In the genomic region with DNA sequence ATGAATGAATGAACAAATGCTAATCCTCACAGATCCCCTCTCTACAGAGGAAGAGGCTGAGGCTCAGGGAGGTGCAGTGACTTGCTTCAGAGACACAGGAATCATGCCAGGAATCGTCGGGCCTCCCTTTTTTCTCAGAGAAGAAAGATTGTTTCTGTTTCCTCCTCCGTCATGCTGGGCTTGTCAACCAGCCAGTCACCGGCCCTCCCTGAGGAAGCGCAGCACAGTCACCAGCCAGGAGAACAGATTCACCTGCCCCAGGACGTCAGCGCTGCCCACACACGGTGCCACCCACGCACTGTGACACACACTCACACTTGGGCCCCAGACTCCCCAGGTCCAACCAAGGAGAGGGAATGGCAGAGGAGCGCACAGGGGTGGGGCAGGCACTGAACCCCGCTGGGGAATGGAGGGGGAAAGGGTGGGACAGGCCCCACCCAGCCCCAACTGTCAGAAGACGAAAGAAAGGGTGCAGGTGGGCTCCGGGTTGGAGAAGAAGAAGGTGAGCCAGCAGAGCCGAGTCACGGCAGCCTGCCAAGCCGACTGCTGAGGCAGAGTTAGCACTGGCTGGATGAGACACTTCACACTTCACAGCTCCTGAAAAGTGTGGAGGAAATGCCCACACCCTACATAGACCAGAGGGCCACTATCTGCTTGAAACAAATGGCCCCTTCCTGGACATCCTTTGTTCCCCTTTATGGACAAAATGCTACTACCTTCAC, we compare ENCODE assay signal across 10 cellular contexts. TPM values are rescaled to one million over a fixed set of nuclear protein-coding genes. Genes with fewer than 3 reads are reported as not detected.
DNase-seq lines count a peak whose midpoint lies in the region; ATAC-seq and TF ChIP-seq lines count a peak whose summit lies in the region.
"Had no signal": no experiment of that assay in that cellular context is flagged by ENCODE, and none has a peak within 500 bp of the region (broad histone marks: within the 10 kb centered on the region; RNA-seq: fewer than 3 reads in every experiment).

No MANE protein-coding gene starts in this region.

- H3K27ac ChIP-seq in HCT116 (ENCODE audit: low read depth, low read length): no peak overlapping the region

- no peaks in the 10 kb centered on the region for H3K36me3 ChIP-seq in HCT116 (ENCODE audit: control insufficient read depth in 1 of 2, insufficient read depth in 2 of 2, low read length in 2 of 2)

- no peaks in the 10 kb centered on the region for H3K27me3 ChIP-seq in HCT116 (ENCODE audit: insufficient read depth, low read length)

- peaks cover 1 to 7% (median 3%) of the 10 kb centered on the region in 3 donors for H3K27me3 Mint-ChIP-seq in CD14-positive monocyte (ENCODE audit: low read depth in 3 of 3)

- ATAC-seq in HCT116 (peak; percentile 65), sciatic nerve (peak; percentile 51), HG03432 (IDR thresholded peaks at IDR 0.05; ENCODE audit: unreplicated experiment) (no peak)
- ATAC-seq: SK-N-SH treated with all-trans-retinoic acid at 6 μM for 48 hours had no signal

- BruUV-seq in HCT116 (replicated peaks; lab: Mats Ljungman, UMichigan): no TSS peak

- H3K9me2 ChIP-seq in HCT116 (ENCODE audit: insufficient read depth): no peaks in the 10 kb centered on the region

- POLR2A ChIA-PET in HCT116 (lab: Charles Lee): no interaction called here

- H4K20me1 ChIP-seq in HCT116 (ENCODE audit: insufficient read depth): no peaks in the 10 kb centered on the region

- H3K4me2 ChIP-seq in HCT116 (ENCODE audit: low read length): peak overlapping the region; percentile 53

- peaks cover under 1 to 9% (median 3%) of the 10 kb centered on the region in 7 donors for H3K9me3 Mint-ChIP-seq in CD14-positive monocyte

- peaks cover 0 to 2% of the 10 kb centered on the region in 2 donors for H3K36me3 Mint-ChIP-seq in CD14-positive monocyte
- H3K36me3 Mint-ChIP-seq: activated naive CD8-positive, alpha-beta T cell treated with anti-CD3 and anti-CD28 coated beads, Interleukin-2, amount 10 ng/mL, durations not matched to agents 7 days and 5 days had no signal

- peaks cover 22% of the 10 kb centered on the region for H3K4me1 Mint-ChIP-seq in CD14-positive monocyte
- H3K4me1 Mint-ChIP-seq: activated naive CD8-positive, alpha-beta T cell treated with anti-CD3 and anti-CD28 coated beads, Interleukin-2, amount 10 ng/mL, durations not matched to agents 7 days and 5 days had no signal

- H3K4me1 ChIP-seq in HCT116 (ENCODE audit: control insufficient read depth in 1 of 2, insufficient read depth in 2 of 2, low read length in 2 of 2): peaks cover 7 to 26% of the 10 kb centered on the region in 2 experiments; a peak in 3 of 4 replicates

- no peak for TF ChIP-seq POLR2A in HCT116 (IDR thresholded peaks at IDR 0.05; ENCODE audit: borderline replicate concordance, extremely low read depth, insufficient read depth, insufficient read length)

- TF ChIP-seq CTCF in HCT116 (IDR thresholded peaks at IDR 0.05 in 2 of 3, conservative IDR thresholded peaks at IDR 0.05 in 1 of 3; ENCODE audit: borderline replicate concordance in 1 of 3, insufficient read depth in 1 of 3, low read depth in 2 of 3, low read length in 2 of 3) (no peak), epithelial cell of proximal tubule (conservative IDR thresholded peaks at IDR 0.05; ENCODE audit: low read depth, low read length) (no peak), CD14-positive monocyte (IDR thresholded peaks at IDR 0.05) (no peak), GM10266 (IDR thresholded peaks at IDR 0.05; ENCODE audit: control insufficient read depth, insufficient read depth, low read depth, missing control alignments) (no peak)

- RAD21 ChIA-PET in HCT116 (lab: Charles Lee; ENCODE audit: low non-redundant PET in 1 of 2, low total read pairs in 2 of 2, uncharacterized antibody in 2 of 2, unreplicated experiment in 2 of 2): no interaction called here

- TF ChIP-seq RAD21 in HCT116 (IDR thresholded peaks at IDR 0.05; ENCODE audit: low read depth): no peak

- no peak overlapping the region for H3K4me3 Mint-ChIP-seq in CD14-positive monocyte
- H3K4me3 Mint-ChIP-seq: activated naive CD8-positive, alpha-beta T cell treated with anti-CD3 and anti-CD28 coated beads, Interleukin-2, amount 10 ng/mL, durations not matched to agents 7 days and 5 days had no signal

- intact Hi-C loops in HCT116 (cut with micrococcal nuclease) (loop anchor here (5.0 kb wide), 1 partner anchor 43 kb away; no protein-coding TSS in a partner anchor), sciatic nerve (cut with DNase I) (no loop called here), CD14-positive monocyte (cut with micrococcal nuclease) (no loop called here)

- no peak overlapping the region for H3K4me3 ChIP-seq in HCT116 (replicated peaks in 1 of 2; ENCODE audit: low read depth in 1 of 2, low read length in 2 of 2)
- H3K4me3 ChIP-seq in epithelial cell of proximal tubule (ENCODE audit: low read depth, low read length): peak overlapping the region; percentile 35

- CTCF ChIA-PET in HCT116 (lab: Charles Lee): no interaction called here

- peaks cover 0 to 1% of the 10 kb centered on the region in 2 experiments; a peak in 1 of 4 replicates for H3K9me3 ChIP-seq in HCT116 (ENCODE audit: control insufficient read depth in 1 of 2, insufficient read depth in 1 of 2, low read depth in 1 of 2, low read length in 2 of 2)

- H3K9ac ChIP-seq in HCT116 (ENCODE audit: low read length): no peak overlapping the region

- H2AFZ ChIP-seq in HCT116 (ENCODE audit: low read depth, low read length, poor library complexity, severe bottlenecking): peak overlapping the region; percentile 14

- H3K79me2 ChIP-seq in HCT116 (ENCODE audit: insufficient read depth, low read length): no peaks in the 10 kb centered on the region

- DNase-seq in HCT116 (ENCODE audit: low read depth, low spot score) (peak; percentile 7), SW480 (ENCODE audit: low spot score) (peak; percentile 48), epithelial cell of proximal tubule (ENCODE audit: low read depth) (peak; percentile 64), sciatic nerve (ENCODE audit: low spot score) (peak; percentile 57), CD14-positive monocyte (ENCODE audit: low spot score) (no peak), cortex of kidney (lab: John Stamatoyannopoulos, UW) (no peak), GM10266 (ENCODE audit: extremely low spot score) (no peak)
- DNase-seq: activated naive CD8-positive, alpha-beta T cell treated with anti-CD3 and anti-CD28 coated beads, Interleukin-2, amount 10 ng/mL, durations not matched to agents 7 days and 5 days had no signal

- H3K27ac Mint-ChIP-seq in CD14-positive monocyte: peak overlapping the region in 2 of 7 donors; percentile 30 to 36
- H3K27ac Mint-ChIP-seq: activated naive CD8-positive, alpha-beta T cell treated with anti-CD3 and anti-CD28 coated beads, Interleukin-2, amount 10 ng/mL, durations not matched to agents 7 days and 5 days had no signal

TF ChIP-seq in HCT116, 20 proteins besides CTCF, POLR2A, EP300 and RAD21:
- no peak for TF ChIP-seq EZH2 (IDR thresholded peaks at IDR 0.05)
- peak; percentile 96 for TF ChIP-seq EGR1 (IDR thresholded peaks at IDR 0.05; ENCODE audit: low read depth)

RNA-seq across cellular contexts. Expression of a gene that starts 13.8 kb away (rescaled TPM):
- 73.3 TPM for total RNA-seq in HCT116 (2021; ENCODE audit: unreplicated experiment)
- 85.5 and 90.7 TPM in 2 replicates for polyA plus RNA-seq in HCT116 (2012)
- total RNA-seq in epithelial cell of proximal tubule: 99.1 and 155 TPM in 2 replicates
- 87.3 TPM for total RNA-seq in sciatic nerve
- 10 to 100 TPM; 28.3 to 34.1 TPM for polyA plus RNA-seq in CD14-positive monocyte

RNA-seq across cellular contexts. Expression of a gene that starts 49.2 kb away (rescaled TPM):
- total RNA-seq in HCT116 (2021; ENCODE audit: unreplicated experiment) (16.6 TPM), epithelial cell of proximal tubule (186 and 215 TPM in 2 replicates), sciatic nerve (296 TPM)
- 55.8 and 144 TPM in 2 replicates for polyA plus RNA-seq in HCT116 (2012)
- 1,000 to 10,000 TPM; 1,963 to 3,954 TPM for polyA plus RNA-seq in CD14-positive monocyte

Comparison
In these comparisons a context has a peak if more than half of its experiments do, and no peak if none do; other contexts are left out.
1. DNase-seq: peak in HCT116 (single experiment), SW480 (single experiment), epithelial cell of proximal tubule (single experiment) and sciatic nerve (single experiment); none in CD14-positive monocyte (single experiment), cortex of kidney (single experiment) and GM10266 (single experiment).
2. RNA of a gene that starts 49.2 kb away (total RNA-seq): 296 TPM in sciatic nerve (single experiment) and 186 to 215 TPM in epithelial cell of proximal tubule; 16.6 TPM in HCT116 (single experiment); every median in the first group is over 10 times any median in the second.